Comparison of ENCODE assay signal across 16 cellular contexts in genomic region chr5:68026092-68026910, GRCh38.
A peak's percentile ranks its signal among the peaks of the same experiment; 100 is the strongest.
DNase-seq lines count a peak whose midpoint lies in the region; ATAC-seq lines count a peak whose summit lies in the region.
"Had no signal": no experiment of that assay in that cellular context is flagged by ENCODE, and none has a peak within 500 bp of the region (broad histone marks: within the 10 kb centered on the region; RNA-seq: fewer than 3 reads in every experiment).

No MANE protein-coding gene starts in this region.

- no peak overlapping the region for H3K4me3 Mint-ChIP-seq in activated CD4-positive, alpha-beta T cell treated with anti-CD3 and anti-CD28 coated beads, Interleukin-2, amount 10 ng/mL, durations not matched to agents 7 days and 5 days
- H3K4me3 Mint-ChIP-seq: CD4-positive, alpha-beta memory T cell had no signal

- no peaks in the 10 kb centered on the region for H3K9me3 ChIP-seq in adipocyte (ENCODE audit: control insufficient read depth, low read length)
- H3K9me3 ChIP-seq in mesenchymal stem cell (ENCODE audit: control insufficient read depth, low read length): no peaks in the 10 kb centered on the region
- H3K9me3 ChIP-seq in aorta (ENCODE audit: control insufficient read depth, low read length): no peaks in the 10 kb centered on the region
- H3K9me3 ChIP-seq: BE2C had no signal

- no peak overlapping the region for H4K91ac ChIP-seq in mesenchymal stem cell (ENCODE audit: low read length)

- no peaks in the 10 kb centered on the region for H3K79me1 ChIP-seq in mesenchymal stem cell (replicated peaks; ENCODE audit: low read length, poor library complexity, severe bottlenecking)

- H3K36me3 ChIP-seq in adipocyte (ENCODE audit: control insufficient read depth, insufficient read depth, low read length, severe bottlenecking) (no peaks in the 10 kb centered on the region), mesenchymal stem cell (ENCODE audit: control insufficient read depth in 1 of 2, insufficient read depth in 2 of 2, low read depth in 1 of 2, low read length in 2 of 2) (no peaks in the 10 kb centered on the region), rectal smooth muscle tissue (ENCODE audit: control insufficient read depth, insufficient read depth, low read length) (no peaks in the 10 kb centered on the region), aorta (ENCODE audit: control insufficient read depth in 1 of 2, insufficient read depth in 2 of 2, low read length in 1 of 2) (no peaks in the 10 kb centered on the region)
- H3K36me3 ChIP-seq: BE2C had no signal

- H3K4me3 ChIP-seq in adipocyte (ENCODE audit: low read length) (no peak overlapping the region), mesenchymal stem cell (ENCODE audit: insufficient read depth in 1 of 2, low read depth in 1 of 2, low read length in 2 of 2) (no peak overlapping the region), rectal smooth muscle tissue (ENCODE audit: low read length) (no peak overlapping the region), aorta (ENCODE audit: low read length in 2 of 2) (no peak overlapping the region)

- ATAC-seq in aorta (ENCODE audit: low FRiP score) (no peak), HG03432 (IDR thresholded peaks at IDR 0.05; ENCODE audit: unreplicated experiment) (no peak), HG03460 (IDR thresholded peaks at IDR 0.05; ENCODE audit: unreplicated experiment) (no peak)
- ATAC-seq: HepG2 had no signal

- H2BK5ac ChIP-seq in mesenchymal stem cell (ENCODE audit: low read depth, low read length, poor library complexity, severe bottlenecking): no peak overlapping the region

- H3K27me3 Mint-ChIP-seq in activated CD4-positive, alpha-beta T cell treated with anti-CD3 and anti-CD28 coated beads, Interleukin-2, amount 10 ng/mL, durations not matched to agents 7 days and 5 days: no peaks in the 10 kb centered on the region

- H3K4ac ChIP-seq in mesenchymal stem cell (ENCODE audit: low read depth in 1 of 2, low read length in 2 of 2): peak overlapping the region in 1 of 2 experiments; percentile 40

- no peak overlapping the region for H3K27ac Mint-ChIP-seq in activated CD4-positive, alpha-beta T cell treated with anti-CD3 and anti-CD28 coated beads, Interleukin-2, amount 10 ng/mL, durations not matched to agents 7 days and 5 days
- H3K27ac Mint-ChIP-seq: CD4-positive, alpha-beta memory T cell had no signal

- no peak overlapping the region for H3K23ac ChIP-seq in mesenchymal stem cell (ENCODE audit: low read length in 2 of 2)

- POLR2A ChIA-PET in activated CD4-positive, alpha-beta T cell treated with anti-CD3 and anti-CD28 coated beads, Interleukin-2, amount 10 ng/mL, durations not matched to agents 7 days and 5 days (lab: Charles Lee): no interaction called here

- H3K36me3 Mint-ChIP-seq in activated CD4-positive, alpha-beta T cell treated with anti-CD3 and anti-CD28 coated beads, Interleukin-2, amount 10 ng/mL, durations not matched to agents 7 days and 5 days (ENCODE audit: low read depth): no peaks in the 10 kb centered on the region
- H3K36me3 Mint-ChIP-seq: CD4-positive, alpha-beta memory T cell had no signal

- H3K4me2 ChIP-seq in mesenchymal stem cell (ENCODE audit: low read length, poor library complexity, severe bottlenecking): no peak overlapping the region

- no peak overlapping the region for H2BK120ac ChIP-seq in mesenchymal stem cell (ENCODE audit: low read depth, low read length)

- WGBS in mesenchymal stem cell: no CpG with 5 or more reads among the region's 1 CpG
- 89 to 100% methylated on average over 1 of the region's 1 CpG for WGBS in aorta, 2 donors

- H3K27ac ChIP-seq in mesenchymal stem cell (ENCODE audit: low read length, poor library complexity, severe bottlenecking) (no peak overlapping the region), rectal smooth muscle tissue (ENCODE audit: low read depth, low read length) (peak overlapping the region; percentile 77), aorta (ENCODE audit: low read depth in 1 of 2, low read length in 2 of 2) (peak overlapping the region; percentile 67 to 84)

- intact Hi-C loops in aorta (cut with DNase I): loop anchor here in 1 of 2 donors (5.0 kb wide), 1 partner anchor 84 kb away; no protein-coding TSS in a partner anchor

- H3K4me1 ChIP-seq in adipocyte (ENCODE audit: control insufficient read depth, insufficient read depth, low read length) (peaks cover 23% of the 10 kb centered on the region), mesenchymal stem cell (ENCODE audit: control insufficient read depth, insufficient read depth, low read depth, low read length) (no peaks in the 10 kb centered on the region), rectal smooth muscle tissue (ENCODE audit: control insufficient read depth, insufficient read depth, low read length) (peaks cover 22% of the 10 kb centered on the region), aorta (ENCODE audit: control insufficient read depth in 1 of 2, insufficient read depth in 2 of 2, low read length in 2 of 2) (peaks cover 5 to 8% of the 10 kb centered on the region in 2 donors)

- H3K18ac ChIP-seq in mesenchymal stem cell (ENCODE audit: low read depth in 1 of 2, low read length in 2 of 2): peak overlapping the region in 1 of 2 experiments; percentile 63

- no peak overlapping the region for H2AK5ac ChIP-seq in mesenchymal stem cell (ENCODE audit: low read length, severe bottlenecking)

- no peak overlapping the region for H2BK15ac ChIP-seq in mesenchymal stem cell (ENCODE audit: low read depth, poor library complexity, severe bottlenecking)

- no peak overlapping the region for H3K14ac ChIP-seq in mesenchymal stem cell (ENCODE audit: low read length in 2 of 2)

- H2BK12ac ChIP-seq in mesenchymal stem cell (ENCODE audit: low read length in 2 of 2): peak overlapping the region; percentile 37 to 76

- H3K9ac ChIP-seq in adipocyte (ENCODE audit: low read length) (no peak overlapping the region), mesenchymal stem cell (ENCODE audit: low read length) (no peak overlapping the region), rectal smooth muscle tissue (ENCODE audit: low read length) (no peak overlapping the region)

- no peaks in the 10 kb centered on the region for H3K9me3 Mint-ChIP-seq in activated CD4-positive, alpha-beta T cell treated with anti-CD3 and anti-CD28 coated beads, Interleukin-2, amount 10 ng/mL, durations not matched to agents 7 days and 5 days

- no peak overlapping the region for H4K8ac ChIP-seq in mesenchymal stem cell (ENCODE audit: low read length)

- CTCF ChIA-PET in activated CD4-positive, alpha-beta T cell treated with anti-CD3 and anti-CD28 coated beads, Interleukin-2, amount 10 ng/mL, durations not matched to agents 7 days and 5 days (lab: Charles Lee): no interaction called here

- DNase-seq in adipocyte (ENCODE audit: low read depth) (peak; percentile 20), mesenchymal stem cell (no peak), aorta (no peak)
- DNase-seq in activated CD4-positive, alpha-beta T cell treated with anti-CD3 and anti-CD28 coated beads, Interleukin-2, amount 10 ng/mL, durations not matched to agents 7 days and 5 days: no peak
- DNase-seq: BE2C; CD4-positive, alpha-beta memory T cell; DMS 273 treated with DMSO at 0.1 percent for 48 hours; Kasumi-1; NCI-H1417 treated with DMSO at 0.1 percent for 48 hours; NCI-H2029; NCI-H524; SIG-M5 had no signal

- H2AFZ ChIP-seq in mesenchymal stem cell (ENCODE audit: low read depth, low read length): no peak overlapping the region

- H3K27me3 ChIP-seq in adipocyte (replicated peaks; ENCODE audit: control insufficient read depth, insufficient read depth, low read length) (no peaks in the 10 kb centered on the region), mesenchymal stem cell (ENCODE audit: control insufficient read depth in 1 of 2, insufficient read depth in 1 of 2, low read length in 2 of 2) (no peaks in the 10 kb centered on the region), rectal smooth muscle tissue (ENCODE audit: control insufficient read depth, insufficient read depth, low read length) (no peaks in the 10 kb centered on the region), aorta (ENCODE audit: control insufficient read depth in 1 of 2, insufficient read depth in 2 of 2, low read length in 1 of 2) (no peaks in the 10 kb centered on the region)
- H3K27me3 ChIP-seq: BE2C had no signal

- H3K4me1 Mint-ChIP-seq in activated CD4-positive, alpha-beta T cell treated with anti-CD3 and anti-CD28 coated beads, Interleukin-2, amount 10 ng/mL, durations not matched to agents 7 days and 5 days: no peaks in the 10 kb centered on the region
- H3K4me1 Mint-ChIP-seq: CD4-positive, alpha-beta memory T cell had no signal
